12 cellular contexts compared by ENCODE assay signal in the genomic region with DNA sequence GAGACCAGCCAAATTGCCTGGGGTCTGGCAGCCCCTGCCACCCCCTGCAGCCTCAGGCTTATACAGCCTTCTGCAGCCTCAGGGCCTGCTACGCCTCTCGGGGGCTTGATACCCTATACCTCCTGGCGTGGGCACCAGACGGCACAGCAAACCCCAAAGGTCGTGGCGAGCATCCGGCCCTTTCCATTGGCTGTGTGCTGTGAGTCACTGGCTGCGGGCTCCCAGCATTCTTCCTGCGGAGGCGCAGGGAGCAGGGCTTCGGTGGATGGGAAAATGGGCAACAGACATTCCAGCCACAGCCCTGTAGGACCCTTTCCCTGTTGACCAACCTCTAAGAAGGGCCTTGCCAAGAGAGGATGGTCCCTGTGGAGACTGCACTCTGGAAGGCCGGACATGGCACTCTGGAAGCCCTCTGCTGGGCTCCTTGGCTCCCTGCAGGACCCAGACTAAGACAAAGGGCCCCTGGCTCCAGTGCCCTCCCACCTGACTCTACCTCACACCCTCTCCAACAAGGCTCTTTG. TPM values are rescaled to one million over a fixed set of nuclear protein-coding genes. Genes with fewer than 3 reads are reported as not detected.
DNase-seq lines count a peak whose midpoint lies in the region; ATAC-seq and TF ChIP-seq lines count a peak whose summit lies in the region.
"Had no signal": no experiment of that assay in that cellular context is flagged by ENCODE, and none has a peak within 500 bp of the region (broad histone marks: within the 10 kb centered on the region; RNA-seq: fewer than 3 reads in every experiment).

No MANE protein-coding gene starts in this region.

- H3K27me3 Mint-ChIP-seq in neural crest cell (ENCODE audit: low read depth) = no peaks in the 10 kb centered on the region

- H3K4me1 Mint-ChIP-seq in neural crest cell = peaks cover 39% of the 10 kb centered on the region
- H3K4me1 Mint-ChIP-seq: mesothelial cell of epicardium had no signal

- H3K4me3 ChIP-seq in epithelial cell of esophagus (ENCODE audit: low read length) = no peak overlapping the region

- peak; percentile 51 for TF ChIP-seq CTCF in epithelial cell of esophagus (IDR thresholded peaks at IDR 0.05; ENCODE audit: insufficient read depth, low read depth, low read length, missing control alignments)
- peak; percentile 49 for TF ChIP-seq CTCF in neural crest cell (conservative IDR thresholded peaks at IDR 0.05)

- no peaks in the 10 kb centered on the region for H3K9me3 Mint-ChIP-seq in neural crest cell
- H3K9me3 Mint-ChIP-seq: mesothelial cell of epicardium had no signal

- DNase-seq in ELR (ENCODE audit: low read depth) (peak; percentile 52), NCI-H226 (peak; percentile 38), epithelial cell of esophagus (ENCODE audit: low read depth) (peak; percentile 32), neural crest cell (ENCODE audit: low read depth, low spot score) (peak; percentile 20)
- no peak for DNase-seq in stimulated activated CD4-positive, alpha-beta T cell treated with anti-CD3 and anti-CD28 coated beads, Interleukin-15, amount 100 ng/mL, for 24 hours
- DNase-seq in activated CD4-positive, alpha-beta T cell treated with anti-CD3 and anti-CD28 coated beads for 1 hour = no peak
- DNase-seq: activated naive CD4-positive, alpha-beta T cell treated with Interleukin-2 at 50 U/mL for 16 hours; NCI-H187; stimulated activated naive CD8-positive, alpha-beta T cell treated with anti-CD3 and anti-CD28 coated beads, Interleukin-15, Interleukin-2, amounts not matched to agents 100 U/mL and 50 U/mL, for 24 hours had no signal

- H3K36me3 Mint-ChIP-seq in neural crest cell (ENCODE audit: low read depth) = no peaks in the 10 kb centered on the region
- H3K36me3 Mint-ChIP-seq: mesothelial cell of epicardium had no signal

- H3K4me3 Mint-ChIP-seq in neural crest cell = no peak overlapping the region
- H3K4me3 Mint-ChIP-seq: mesothelial cell of epicardium had no signal

- no peak overlapping the region for H3K27ac Mint-ChIP-seq in neural crest cell (ENCODE audit: unreplicated experiment)
- H3K27ac Mint-ChIP-seq: mesothelial cell of epicardium had no signal

- ATAC-seq in HG02623 (IDR thresholded peaks at IDR 0.05; ENCODE audit: unreplicated experiment) (no peak), GM18861 (IDR thresholded peaks at IDR 0.05; ENCODE audit: unreplicated experiment) (no peak)
- ATAC-seq: stimulated activated naive CD8-positive, alpha-beta T cell treated with anti-CD3 and anti-CD28 coated beads, Interleukin-15, Interleukin-2, amounts not matched to agents 100 U/mL and 50 U/mL, for 24 hours had no signal

RNA-seq across cellular contexts. Expression of a gene that starts 59.6 kb away (rescaled TPM):
- total RNA-seq in neural crest cell = 0.18 and 0.51 TPM in 2 replicates

Comparison
In these comparisons a context has a peak if more than half of its experiments do, and no peak if none do; other contexts are left out.
1. DNase-seq: peak in ELR (single experiment), NCI-H226 (single experiment), epithelial cell of esophagus (single experiment) and neural crest cell (single experiment); none in stimulated activated CD4-positive, alpha-beta T cell treated with anti-CD3 and anti-CD28 coated beads, Interleukin-15, amount 100 ng/mL, for 24 hours (single experiment) and activated CD4-positive, alpha-beta T cell treated with anti-CD3 and anti-CD28 coated beads for 1 hour (single experiment).